In the genomic region with DNA sequence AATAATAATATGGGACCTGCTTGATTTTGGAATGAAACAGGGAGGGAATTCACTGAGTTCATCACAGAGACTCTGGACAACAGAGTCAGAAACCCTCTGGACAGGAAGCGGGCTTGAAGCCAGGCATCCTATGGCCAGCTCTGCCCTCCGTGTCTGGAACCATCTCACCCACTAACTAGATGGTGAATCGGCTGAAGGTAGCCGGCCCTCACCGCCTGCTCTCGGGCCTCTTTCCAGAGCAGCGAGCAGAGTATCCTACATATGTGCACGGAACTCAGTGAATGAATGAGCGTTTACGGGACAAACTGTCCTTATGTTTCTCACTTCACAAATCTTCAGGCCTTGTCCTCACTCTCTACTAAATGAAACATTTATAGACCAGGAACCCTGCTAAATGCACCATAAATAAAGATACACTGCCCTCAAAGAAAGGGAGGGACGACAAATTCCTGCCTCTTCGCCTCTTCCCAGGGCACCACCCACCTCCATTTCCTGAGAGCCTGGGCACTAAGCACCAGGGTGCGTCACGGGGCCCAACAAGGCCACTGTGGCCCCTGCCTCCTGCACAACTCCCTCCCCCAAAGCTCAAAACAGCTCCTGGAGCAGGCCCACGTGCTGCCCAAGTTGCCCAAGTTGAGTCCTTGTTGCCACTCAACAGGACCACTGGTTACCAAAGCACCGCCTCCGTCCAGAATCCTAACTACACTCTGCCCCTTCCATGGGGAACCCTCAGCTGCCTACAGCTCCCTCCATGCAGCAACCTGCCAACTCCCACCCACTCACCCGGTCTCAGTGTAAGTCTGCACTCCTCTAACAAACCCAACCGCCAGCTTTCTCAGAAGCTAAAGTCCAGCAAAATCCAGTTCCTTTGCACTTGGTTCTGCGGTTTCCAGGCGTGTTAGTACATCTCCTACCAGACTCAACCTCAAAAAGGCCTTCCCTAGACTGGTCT, we compare ENCODE assay signal across 9 cellular contexts. TPM values are rescaled to one million over a fixed set of nuclear protein-coding genes. Genes with fewer than 3 reads are reported as not detected.
A peak's percentile ranks its signal among the peaks of the same experiment; 100 is the strongest.
DNase-seq lines count a peak whose midpoint lies in the region; ATAC-seq and TF ChIP-seq lines count a peak whose summit lies in the region.
"Had no signal": no experiment of that assay in that cellular context is flagged by ENCODE, and none has a peak within 500 bp of the region (broad histone marks: within the 10 kb centered on the region; RNA-seq: fewer than 3 reads in every experiment).

No MANE protein-coding gene starts in this region.

- H3K4me2 ChIP-seq in mammary epithelial cell (ENCODE audit: insufficient read depth, low read depth, low read length): peak overlapping the region; percentile 87

- peak overlapping the region; percentile 67; the same call in 1 of the 2 replicates for H3K27ac ChIP-seq in C4-2B
- H3K27ac ChIP-seq in mammary epithelial cell (ENCODE audit: insufficient read depth, low read depth, low read length): no peak overlapping the region

- H3K9me3 Mint-ChIP-seq in mesothelial cell of epicardium: no peaks in the 10 kb centered on the region
- no peaks in the 10 kb centered on the region for H3K9me3 Mint-ChIP-seq in stimulated activated naive CD8-positive, alpha-beta T cell treated with anti-CD3 and anti-CD28 coated beads, Interleukin-15, amount 100 ng/mL, for 72 hours
- H3K9me3 Mint-ChIP-seq: dendritic cell treated with granulocyte-macrophage colony-stimulating factor and Interleukin-4, amounts not matched to agents 40 ng/mL and 50 ng/mL, for 4 days had no signal

- peaks cover 40% of the 10 kb centered on the region for H3K4me1 Mint-ChIP-seq in mesothelial cell of epicardium
- H3K4me1 Mint-ChIP-seq in stimulated activated naive CD8-positive, alpha-beta T cell treated with anti-CD3 and anti-CD28 coated beads, Interleukin-15, amount 100 ng/mL, for 72 hours: peaks cover 31% of the 10 kb centered on the region

- intact Hi-C loops in mammary epithelial cell (cut with micrococcal nuclease): loop anchor here (1.0 to 5.0 kb wide), 2 partner anchors 36 to 103 kb away; partner anchors contain the start of gene CNOT11

- no peak overlapping the region for H3K27ac Mint-ChIP-seq in mesothelial cell of epicardium
- H3K27ac Mint-ChIP-seq in stimulated activated naive CD8-positive, alpha-beta T cell treated with anti-CD3 and anti-CD28 coated beads, Interleukin-15, amount 100 ng/mL, for 72 hours: no peak overlapping the region

- no peaks in the 10 kb centered on the region for H3K27me3 ChIP-seq in mammary epithelial cell (ENCODE audit: insufficient read depth, low read length)

- 94% methylated on average over 20 of the region's 21 CpGs for WGBS in mammary epithelial cell (ENCODE audit: low coverage, missing lambda C conversion rate)

- DNase-seq in LNCaP clone FGC (ENCODE audit: low read depth) (no peak), mammary epithelial cell (peak; percentile 59), mesothelial cell of epicardium (ENCODE audit: low spot score in 2 of 2, unreplicated experiment in 2 of 2) (no peak), midbrain (lab: John Stamatoyannopoulos, UW) (no peak)
- DNase-seq in stimulated activated CD4-positive, alpha-beta T cell treated with anti-CD3 and anti-CD28 coated beads, Interleukin-2, amount 100 ng/mL, for 24 hours: no peak
- DNase-seq in stimulated activated naive CD8-positive, alpha-beta T cell treated with anti-CD3 and anti-CD28 coated beads, Interleukin-15, amount 100 ng/mL, for 72 hours: no peak

- no peaks in the 10 kb centered on the region for H3K36me3 ChIP-seq in mammary epithelial cell (ENCODE audit: insufficient read depth, low read length)

- H3K36me3 Mint-ChIP-seq in mesothelial cell of epicardium: no peaks in the 10 kb centered on the region

- no peak for TF ChIP-seq CTCF in C4-2B (conservative IDR thresholded peaks at IDR 0.05)
- TF ChIP-seq CTCF in LNCaP clone FGC (IDR thresholded peaks at IDR 0.05; ENCODE audit: control insufficient read depth, extremely low read depth, insufficient read depth): no peak
- TF ChIP-seq CTCF in mammary epithelial cell (conservative IDR thresholded peaks at IDR 0.05 in 1 of 2, IDR thresholded peaks at IDR 0.05 in 1 of 2; ENCODE audit: extremely low read depth in 1 of 2, insufficient read depth in 1 of 2, low read depth in 1 of 2, low read length in 2 of 2): no peak
- TF ChIP-seq CTCF in mesothelial cell of epicardium (IDR thresholded peaks at IDR 0.05; ENCODE audit: unreplicated experiment): no peak

- no peaks in the 10 kb centered on the region for H3K9me3 ChIP-seq in mammary epithelial cell (replicated peaks; ENCODE audit: insufficient read depth, low read length)

- H3K4me1 ChIP-seq in mammary epithelial cell (ENCODE audit: insufficient read depth, low read length): peaks cover 32% of the 10 kb centered on the region

- peaks cover 20% of the 10 kb centered on the region for H3K27me3 Mint-ChIP-seq in mesothelial cell of epicardium (ENCODE audit: low read depth)
- peaks cover 52% of the 10 kb centered on the region for H3K27me3 Mint-ChIP-seq in stimulated activated naive CD8-positive, alpha-beta T cell treated with anti-CD3 and anti-CD28 coated beads, Interleukin-15, amount 100 ng/mL, for 72 hours

- H4K20me1 ChIP-seq in mammary epithelial cell (ENCODE audit: insufficient read depth, low read length): no peaks in the 10 kb centered on the region

- H3K4me3 Mint-ChIP-seq in mesothelial cell of epicardium: peak overlapping the region; percentile 67
- H3K4me3 Mint-ChIP-seq in stimulated activated naive CD8-positive, alpha-beta T cell treated with anti-CD3 and anti-CD28 coated beads, Interleukin-15, amount 100 ng/mL, for 72 hours: peak overlapping the region in 1 of 2 donors; percentile 16

- no peak overlapping the region for H2AFZ ChIP-seq in mammary epithelial cell (ENCODE audit: low read depth, low read length)

- peaks cover 61% of the 10 kb centered on the region for H3K79me2 ChIP-seq in mammary epithelial cell (ENCODE audit: insufficient read depth, low read length)

- in situ Hi-C loops in mammary epithelial cell (cut with MboI; ENCODE audit: low sequenced_read_pairs in 2 of 2): loop anchor here (5.0 to 10.0 kb wide), 2 partner anchors 65 to 107 kb away; no protein-coding TSS in a partner anchor

- dilution Hi-C loops in mammary epithelial cell (cut with HindIII; ENCODE audit: low sequenced_read_pairs): no loop called here

- peak overlapping the region; percentile 65 for H3K9ac ChIP-seq in mammary epithelial cell (ENCODE audit: insufficient read depth, low read length)

- ATAC-seq in HG03521 (IDR thresholded peaks at IDR 0.05; ENCODE audit: unreplicated experiment): no peak
- ATAC-seq in stimulated activated naive CD8-positive, alpha-beta T cell treated with anti-CD3 and anti-CD28 coated beads, Interleukin-15, amount 100 ng/mL, for 72 hours: no peak

- peak overlapping the region; percentile 68 for H3K4me3 ChIP-seq in LNCaP clone FGC (ENCODE audit: low read depth, low read length)
- peak overlapping the region; percentile 76 to 83 (median 82) for H3K4me3 ChIP-seq in mammary epithelial cell (replicated peaks in 1 of 3; ENCODE audit: insufficient read depth in 1 of 3, low read depth in 2 of 3, low read length in 3 of 3)

- no TSS peak for BruUV-seq in mammary epithelial cell (replicated peaks; lab: Mats Ljungman, UMichigan)

- CTCF ChIA-PET in mammary epithelial cell (lab: Charles Lee; ENCODE audit: low non-redundant PET): interaction anchor here (0.6 kb wide), 1 partner anchor 85 kb away, joined by 7 read pairs; no protein-coding TSS in a partner anchor

RNA-seq across cellular contexts. Expression of gene TBC1D8, which starts 1.7 kb away (rescaled TPM):
- total RNA-seq in mammary epithelial cell: 10 to 100 TPM in 1 of 2 donors, 1 to 10 TPM in 1; 9.0 to 19.2 TPM
- polyA plus RNA-seq in mammary epithelial cell: 13.2 TPM
- 28.4 TPM for polyA minus RNA-seq in mammary epithelial cell
- 11.5 to 13.1 TPM (median 12.7 TPM) in 3 replicates for total RNA-seq in mesothelial cell of epicardium
